In genomic region chr7:25951414-25952276, GRCh38 we compare ENCODE assay signal across 8 cellular contexts.
DNase-seq lines count a peak whose midpoint lies in the region; ATAC-seq and TF ChIP-seq lines count a peak whose summit lies in the region.

No MANE protein-coding gene starts in this region.

- DNase-seq in EL (peak; percentile 5), T-helper 9 cell (no peak)
- DNase-seq in activated CD8-positive, alpha-beta T cell treated with anti-CD3 and anti-CD28 coated beads for 36 hours: no peak
- DNase-seq in stimulated activated naive B cell treated with anti-CD40 and anti-IgM and Interleukin-4, amounts not matched to agents 10 μg/mL and 1 μg/mL and 100 μg/mL, for 72 hours: no peak
- no peak for DNase-seq in activated CD4-positive, CD25-positive, alpha-beta regulatory T cell (lab: John Stamatoyannopoulos, UW)

- no peaks in the 10 kb centered on the region for H3K36me3 ChIP-seq in HUES6 (ENCODE audit: control insufficient read depth, insufficient read depth, low read length)

- POLR2A ChIA-PET in activated CD8-positive, alpha-beta T cell treated with anti-CD3 and anti-CD28 coated beads for 36 hours (lab: Charles Lee): interaction anchor here (1.0 kb wide), 1 partner anchor 339 kb away, joined by 4 read pairs; no protein-coding TSS in a partner anchor

- peak; percentile 46 for ATAC-seq in GM19455 (IDR thresholded peaks at IDR 0.05; ENCODE audit: unreplicated experiment)
- ATAC-seq in activated CD8-positive, alpha-beta T cell treated with anti-CD3 and anti-CD28 coated beads for 36 hours: peak; percentile 70
- peak; percentile 67 to 72 for ATAC-seq in stimulated activated naive B cell treated with anti-CD40 and anti-IgM and Interleukin-4, amounts not matched to agents 10 μg/mL and 1 μg/mL and 100 μg/mL, for 72 hours (replicated peaks)

- H3K9ac ChIP-seq in HUES6 (ENCODE audit: low read length): peak overlapping the region; percentile 75

- CTCF ChIA-PET in activated CD8-positive, alpha-beta T cell treated with anti-CD3 and anti-CD28 coated beads for 36 hours (lab: Charles Lee): interaction anchor here (0.9 kb wide), 1 partner anchor 59 kb away, joined by 3 read pairs; no protein-coding TSS in a partner anchor

- H3K4me1 Mint-ChIP-seq in activated CD8-positive, alpha-beta T cell treated with anti-CD3 and anti-CD28 coated beads for 36 hours (ENCODE audit: low read depth): peaks cover 16% of the 10 kb centered on the region
- peaks cover 10 to 31% of the 10 kb centered on the region in 2 donors for H3K4me1 Mint-ChIP-seq in stimulated activated naive B cell treated with anti-CD40 and anti-IgM and Interleukin-4, amounts not matched to agents 10 μg/mL and 1 μg/mL and 100 μg/mL, for 72 hours

- H3K4me3 Mint-ChIP-seq in activated CD8-positive, alpha-beta T cell treated with anti-CD3 and anti-CD28 coated beads for 36 hours: peak overlapping the region; percentile 30
- H3K4me3 Mint-ChIP-seq in stimulated activated naive B cell treated with anti-CD40 and anti-IgM and Interleukin-4, amounts not matched to agents 10 μg/mL and 1 μg/mL and 100 μg/mL, for 72 hours: peak overlapping the region; percentile 48 to 92

- no peak for TF ChIP-seq CTCF in activated CD8-positive, alpha-beta T cell treated with anti-CD3 and anti-CD28 coated beads for 36 hours (IDR thresholded peaks at IDR 0.05)

- peaks cover 36% of the 10 kb centered on the region for H3K4me1 ChIP-seq in HUES6 (ENCODE audit: control insufficient read depth, insufficient read depth, low read length)

- no peaks in the 10 kb centered on the region for H3K36me3 Mint-ChIP-seq in activated CD8-positive, alpha-beta T cell treated with anti-CD3 and anti-CD28 coated beads for 36 hours (ENCODE audit: low read depth)
- no peaks in the 10 kb centered on the region for H3K36me3 Mint-ChIP-seq in stimulated activated naive B cell treated with anti-CD40 and anti-IgM and Interleukin-4, amounts not matched to agents 10 μg/mL and 1 μg/mL and 100 μg/mL, for 72 hours

- peaks cover 13% of the 10 kb centered on the region for H3K9me3 ChIP-seq in HUES6 (ENCODE audit: control insufficient read depth, insufficient read depth, low read depth, low read length)
- H3K9me3 ChIP-seq in iPS-18c (ENCODE audit: control insufficient read depth, insufficient read depth, low read length): no peaks in the 10 kb centered on the region

- H3K27me3 ChIP-seq in HUES6 (ENCODE audit: control insufficient read depth, insufficient read depth, low read length): no peaks in the 10 kb centered on the region

- intact Hi-C loops in activated CD8-positive, alpha-beta T cell treated with anti-CD3 and anti-CD28 coated beads for 36 hours (cut with micrococcal nuclease): no loop called here

- H3K27ac ChIP-seq in HUES6 (ENCODE audit: low read depth, low read length): peak overlapping the region; percentile 79

- H3K9me3 Mint-ChIP-seq in activated CD8-positive, alpha-beta T cell treated with anti-CD3 and anti-CD28 coated beads for 36 hours: no peaks in the 10 kb centered on the region
- H3K9me3 Mint-ChIP-seq in stimulated activated naive B cell treated with anti-CD40 and anti-IgM and Interleukin-4, amounts not matched to agents 10 μg/mL and 1 μg/mL and 100 μg/mL, for 72 hours: no peaks in the 10 kb centered on the region

- H3K27me3 Mint-ChIP-seq in activated CD8-positive, alpha-beta T cell treated with anti-CD3 and anti-CD28 coated beads for 36 hours: peaks cover 12% of the 10 kb centered on the region
- H3K27me3 Mint-ChIP-seq in stimulated activated naive B cell treated with anti-CD40 and anti-IgM and Interleukin-4, amounts not matched to agents 10 μg/mL and 1 μg/mL and 100 μg/mL, for 72 hours: peaks cover 39 to 47% of the 10 kb centered on the region in 2 donors

- peak overlapping the region; percentile 74 for H3K4me3 ChIP-seq in HUES6 (ENCODE audit: low read depth, low read length)
- peak overlapping the region; percentile 80 for H3K4me3 ChIP-seq in iPS-18c (ENCODE audit: insufficient read depth, low read depth, low read length)

- no peak overlapping the region for H3K27ac Mint-ChIP-seq in activated CD8-positive, alpha-beta T cell treated with anti-CD3 and anti-CD28 coated beads for 36 hours
- no peak overlapping the region for H3K27ac Mint-ChIP-seq in stimulated activated naive B cell treated with anti-CD40 and anti-IgM and Interleukin-4, amounts not matched to agents 10 μg/mL and 1 μg/mL and 100 μg/mL, for 72 hours
